In genomic region chr3:17639765-17640164, GRCh38 we compare ENCODE assay signal across 2 cellular contexts.
TF ChIP-seq lines count a peak whose summit lies in the region.

No MANE protein-coding gene starts in this region.

TF ChIP-seq in IMR-90, 13 proteins besides CTCF, POLR2A, EP300 and RAD21:
- no peak for TF ChIP-seq ELK1 (IDR thresholded peaks at IDR 0.05; ENCODE audit: borderline replicate concordance, low read depth, low read length)
- TF ChIP-seq CHD1 (IDR thresholded peaks at IDR 0.05; ENCODE audit: low read depth, low read length) = no peak
- TF ChIP-seq FOS (IDR thresholded peaks at IDR 0.05; ENCODE audit: low read depth, low read length) = peak; percentile 79
- peak; percentile 94 for TF ChIP-seq BHLHE40 (IDR thresholded peaks at IDR 0.05; ENCODE audit: low read depth, low read length)
- no peak for TF ChIP-seq USF2 (IDR thresholded peaks at IDR 0.05; ENCODE audit: low read depth, low read length)
- TF ChIP-seq MAZ (IDR thresholded peaks at IDR 0.05; ENCODE audit: borderline replicate concordance, low read depth, low read length) = no peak
- no peak for TF ChIP-seq MAFK (IDR thresholded peaks at IDR 0.05; ENCODE audit: low read depth, low read length)
- no peak for TF ChIP-seq RFX5 (IDR thresholded peaks at IDR 0.05; ENCODE audit: low read depth, low read length)
- TF ChIP-seq NFE2L2 (IDR thresholded peaks at IDR 0.05; ENCODE audit: low read depth, low read length) = peak; percentile 36; the same call in 1 of the 2 replicates
- TF ChIP-seq RCOR1 (IDR thresholded peaks at IDR 0.05; ENCODE audit: insufficient replicate concordance, low read length) = no peak
- no peak for TF ChIP-seq MXI1 (IDR thresholded peaks at IDR 0.05; ENCODE audit: borderline replicate concordance, low read depth, low read length)
- TF ChIP-seq CEBPB (IDR thresholded peaks at IDR 0.05; ENCODE audit: low read depth, low read length) = peak; percentile 100
- TF ChIP-seq SMC3 (IDR thresholded peaks at IDR 0.05; ENCODE audit: low read depth, low read length) = no peak
TF ChIP-seq in IMR-90: peak in this region for 4.

TF ChIP-seq in HepG2, 621 proteins besides CTCF, POLR2A, EP300 and RAD21 (continues in another document):
- TF ChIP-seq NFKBIZ (CRISPR knock-in tag; IDR thresholded peaks at IDR 0.05) (0 out of 2 replicates have a peak, but pooled peaks have one; percentile 38), CREM (IDR thresholded peaks at IDR 0.05) (no peak), CREM (CRISPR knock-in tag; IDR thresholded peaks at IDR 0.05) (no peak), ZNF414 (CRISPR knock-in tag; IDR thresholded peaks at IDR 0.05) (no peak), IKZF4 (CRISPR knock-in tag; IDR thresholded peaks at IDR 0.05; ENCODE audit: borderline replicate concordance, low read depth, not compliant biosample characterization) (no peak), RNF219 (CRISPR knock-in tag; IDR thresholded peaks at IDR 0.05) (no peak), BRCA1 (CRISPR knock-in tag; IDR thresholded peaks at IDR 0.05) (no peak), CCAR2 (optimal IDR thresholded peaks at IDR 0.05; ENCODE audit: low read depth, low read length) (no peak), CREB3 (CRISPR knock-in tag; IDR thresholded peaks at IDR 0.05) (no peak), ISX (CRISPR knock-in tag; conservative IDR thresholded peaks at IDR 0.05) (no peak), RFXANK (CRISPR knock-in tag; IDR thresholded peaks at IDR 0.05) (no peak), ZBTB43 (CRISPR knock-in tag; conservative IDR thresholded peaks at IDR 0.05) (no peak), NR1H2 (CRISPR knock-in tag; IDR thresholded peaks at IDR 0.05; ENCODE audit: borderline replicate concordance, low read depth) (no peak), ZNF574 (CRISPR knock-in tag; IDR thresholded peaks at IDR 0.05) (no peak), ZNF724P (CRISPR knock-in tag; IDR thresholded peaks at IDR 0.05; ENCODE audit: borderline replicate concordance) (no peak), ATF2 (CRISPR knock-in tag; IDR thresholded peaks at IDR 0.05) (peak; percentile 71; the same call in 1 of the 2 replicates), ARID5B (CRISPR knock-in tag; IDR thresholded peaks at IDR 0.05) (peak; percentile 78), ZFY (CRISPR knock-in tag; IDR thresholded peaks at IDR 0.05) (no peak), HOMEZ (CRISPR knock-in tag; IDR thresholded peaks at IDR 0.05; ENCODE audit: low read depth) (peak; percentile 91; the same call in 1 of the 2 replicates), ZNF207 (IDR thresholded peaks at IDR 0.05; ENCODE audit: borderline replicate concordance) (no peak), PATZ1 (CRISPR knock-in tag; IDR thresholded peaks at IDR 0.05) (peak; percentile 23; the same call in 1 of the 2 replicates), SMAD3 (CRISPR knock-in tag; IDR thresholded peaks at IDR 0.05) (no peak), FLYWCH1 (CRISPR knock-in tag; IDR thresholded peaks at IDR 0.05) (no peak), POGZ (CRISPR knock-in tag; IDR thresholded peaks at IDR 0.05) (peak; percentile 73; the same call in 1 of the 2 replicates), MNT (IDR thresholded peaks at IDR 0.05) (no peak), SP140L (CRISPR knock-in tag; IDR thresholded peaks at IDR 0.05; ENCODE audit: borderline replicate concordance) (no peak)
